ENCODE assay signal across 23 cellular contexts in the genomic region with DNA sequence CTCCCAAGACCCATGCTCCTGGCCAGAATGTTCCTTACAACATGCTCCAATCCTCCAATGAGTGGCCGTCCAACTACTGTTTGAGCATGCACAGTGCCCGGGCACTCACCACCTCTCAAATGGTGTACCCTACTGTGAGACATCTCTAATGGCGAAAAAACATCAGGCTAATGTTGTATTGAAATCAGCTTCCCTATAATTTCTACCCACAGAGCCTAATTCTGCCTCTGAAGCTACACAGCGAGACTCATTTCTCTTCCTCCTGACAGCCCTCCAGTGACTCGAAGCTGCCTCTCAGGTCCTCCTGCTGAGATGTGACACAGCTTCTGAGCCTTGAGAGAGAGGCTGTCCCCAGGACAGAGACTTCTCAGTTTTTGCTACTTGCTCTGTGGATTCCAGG.
"Had no signal": no experiment of that assay in that cellular context is flagged by ENCODE, and none has a peak within 500 bp of the region (broad histone marks: within the 10 kb centered on the region; RNA-seq: fewer than 3 reads in every experiment).

No MANE protein-coding gene starts in this region.

- H3K36me3 ChIP-seq: adrenal gland, SJCRH30 had no signal

- H3K4me3 ChIP-seq: adrenal gland, SJCRH30 had no signal

- H3K27ac ChIP-seq: adrenal gland, SJCRH30, VCaP had no signal

- H3K27me3 ChIP-seq: adrenal gland, SJCRH30 had no signal

- H3K4me1 Mint-ChIP-seq: activated CD4-positive, alpha-beta memory T cell treated with anti-CD3 and anti-CD28 coated beads, Interleukin-2, amount 10 ng/mL, durations not matched to agents 7 days and 5 days; activated CD4-positive, alpha-beta T cell treated with anti-CD3 and anti-CD28 coated beads, Interleukin-2, amount 10 ng/mL, durations not matched to agents 7 days and 5 days; activated naive CD4-positive, alpha-beta T cell treated with anti-CD3 and anti-CD28 coated beads, Interleukin-2, amount 10 ng/mL, durations not matched to agents 7 days and 5 days; activated naive CD8-positive, alpha-beta T cell treated with anti-CD3 and anti-CD28 coated beads, Interleukin-2, amount 10 ng/mL, durations not matched to agents 7 days and 5 days had no signal

- DNase-seq: activated CD4-positive, alpha-beta memory T cell treated with anti-CD3 and anti-CD28 coated beads, Interleukin-2, amount 10 ng/mL, durations not matched to agents 7 days and 5 days; activated CD4-positive, alpha-beta T cell treated with anti-CD3 and anti-CD28 coated beads, Interleukin-2, amount 10 ng/mL, durations not matched to agents 7 days and 5 days; activated CD4-positive, CD25-positive, alpha-beta regulatory T cell; activated gamma-delta T cell treated with Interleukin-2 at 50 U/mL for 16 hours; activated naive CD4-positive, alpha-beta T cell treated with anti-CD3 and anti-CD28 coated beads, Interleukin-2, amount 10 ng/mL, durations not matched to agents 7 days and 5 days; activated naive CD8-positive, alpha-beta T cell treated with anti-CD3 and anti-CD28 coated beads, Interleukin-2, amount 10 ng/mL, durations not matched to agents 7 days and 5 days; activated T-cell treated with anti-CD3 and anti-CD28 coated beads for 4 hours; activated T-cell treated with anti-CD3 and anti-CD28 coated beads, Interleukin-2, amount 50 U/mL, for 72 hours; adrenal gland; anterior cingulate cortex; KG1; NCI-H1048; NCI-H1694; NCI-H2029; NCI-H510A; NCI-H526 treated with DMSO at 0.1 percent for 48 hours; NK-92 treated with Interleukin-12 subunit alpha and Interleukin-12 subunit beta, amount 100 ng/mL, for 24 hours; RPMI8226; SJCRH30; SK-N-SH; T-helper 1 cell had no signal

- H3K9ac ChIP-seq: SK-N-SH had no signal

- H3K36me3 Mint-ChIP-seq: activated naive CD4-positive, alpha-beta T cell treated with anti-CD3 and anti-CD28 coated beads, Interleukin-2, amount 10 ng/mL, durations not matched to agents 7 days and 5 days; activated naive CD8-positive, alpha-beta T cell treated with anti-CD3 and anti-CD28 coated beads, Interleukin-2, amount 10 ng/mL, durations not matched to agents 7 days and 5 days had no signal

- H3K9me3 ChIP-seq: adrenal gland, SJCRH30, SK-N-SH had no signal

- H3K27ac Mint-ChIP-seq: activated CD4-positive, alpha-beta memory T cell treated with anti-CD3 and anti-CD28 coated beads, Interleukin-2, amount 10 ng/mL, durations not matched to agents 7 days and 5 days; activated CD4-positive, alpha-beta T cell treated with anti-CD3 and anti-CD28 coated beads, Interleukin-2, amount 10 ng/mL, durations not matched to agents 7 days and 5 days; activated naive CD4-positive, alpha-beta T cell treated with anti-CD3 and anti-CD28 coated beads, Interleukin-2, amount 10 ng/mL, durations not matched to agents 7 days and 5 days; activated naive CD8-positive, alpha-beta T cell treated with anti-CD3 and anti-CD28 coated beads, Interleukin-2, amount 10 ng/mL, durations not matched to agents 7 days and 5 days; activated T-cell treated with anti-CD3 and anti-CD28 coated beads, Interleukin-2, amount 50 U/mL, for 72 hours; activated T-helper 2 cell treated with anti-CD3 and anti-CD28 coated beads, Interferon-gamma antibody, Interleukin-2, Interleukin-4, amounts not matched to agents 10 μg/mL and 5 μg/mL and 100 μg/mL, durations not matched to agents 14 hours and 24 hours and 36 hours had no signal

- H3K9me3 Mint-ChIP-seq: activated CD4-positive, alpha-beta memory T cell treated with anti-CD3 and anti-CD28 coated beads, Interleukin-2, amount 10 ng/mL, durations not matched to agents 7 days and 5 days; activated CD4-positive, alpha-beta T cell treated with anti-CD3 and anti-CD28 coated beads, Interleukin-2, amount 10 ng/mL, durations not matched to agents 7 days and 5 days; activated naive CD4-positive, alpha-beta T cell treated with anti-CD3 and anti-CD28 coated beads, Interleukin-2, amount 10 ng/mL, durations not matched to agents 7 days and 5 days; activated naive CD8-positive, alpha-beta T cell treated with anti-CD3 and anti-CD28 coated beads, Interleukin-2, amount 10 ng/mL, durations not matched to agents 7 days and 5 days; activated T-cell treated with anti-CD3 and anti-CD28 coated beads, Interleukin-2, amount 50 U/mL, for 72 hours; activated T-helper 2 cell treated with anti-CD3 and anti-CD28 coated beads, Interferon-gamma antibody, Interleukin-2, Interleukin-4, amounts not matched to agents 10 μg/mL and 5 μg/mL and 100 μg/mL, durations not matched to agents 14 hours and 24 hours and 36 hours had no signal

- H3K4me1 ChIP-seq: adrenal gland had no signal

- H3K4me3 Mint-ChIP-seq: activated CD4-positive, alpha-beta memory T cell treated with anti-CD3 and anti-CD28 coated beads, Interleukin-2, amount 10 ng/mL, durations not matched to agents 7 days and 5 days; activated CD4-positive, alpha-beta T cell treated with anti-CD3 and anti-CD28 coated beads, Interleukin-2, amount 10 ng/mL, durations not matched to agents 7 days and 5 days; activated naive CD4-positive, alpha-beta T cell treated with anti-CD3 and anti-CD28 coated beads, Interleukin-2, amount 10 ng/mL, durations not matched to agents 7 days and 5 days; activated naive CD8-positive, alpha-beta T cell treated with anti-CD3 and anti-CD28 coated beads, Interleukin-2, amount 10 ng/mL, durations not matched to agents 7 days and 5 days; activated T-cell treated with anti-CD3 and anti-CD28 coated beads, Interleukin-2, amount 50 U/mL, for 72 hours had no signal
